17 cellular contexts compared by ENCODE assay signal in the genomic region with DNA sequence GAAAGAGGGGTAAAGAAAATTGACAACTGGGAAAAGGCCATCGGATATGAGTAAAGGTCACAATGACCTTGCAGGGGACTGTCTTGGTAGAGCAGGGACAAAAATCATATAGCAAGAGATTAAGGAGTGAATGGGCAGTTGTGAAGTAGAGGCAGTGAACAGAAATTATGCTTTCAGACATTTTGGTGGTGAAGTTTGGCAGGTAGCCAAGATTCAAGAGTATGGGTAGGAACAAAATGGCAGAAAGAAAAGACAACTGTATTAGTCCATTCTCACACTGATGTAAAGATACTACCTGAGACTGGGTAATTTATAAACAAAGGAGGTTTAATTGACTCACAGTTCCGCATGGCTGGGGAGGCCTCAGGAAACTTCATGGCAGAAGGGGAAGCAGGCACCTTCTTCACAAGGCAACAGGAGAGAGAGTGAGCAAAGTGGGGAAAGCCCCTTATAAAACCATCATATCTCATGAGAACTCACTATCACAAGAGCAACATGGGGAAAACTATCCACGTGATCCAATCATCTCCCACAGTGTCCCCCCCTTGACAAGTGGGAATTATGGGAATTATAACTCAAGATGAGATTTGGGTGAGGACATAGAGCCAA.
A peak's percentile ranks its signal among the peaks of the same experiment; 100 is the strongest.
DNase-seq lines count a peak whose midpoint lies in the region; ATAC-seq, FAIRE-seq and TF ChIP-seq lines count a peak whose summit lies in the region.
"Had no signal": no experiment of that assay in that cellular context is flagged by ENCODE, and none has a peak within 500 bp of the region (broad histone marks: within the 10 kb centered on the region; RNA-seq: fewer than 3 reads in every experiment).

No MANE protein-coding gene starts in this region.

- TF ChIP-seq CTCF in C4-2B (conservative IDR thresholded peaks at IDR 0.05), result no peak

- peak; percentile 3 for DNase-seq in DMS79 treated with DMSO at 0.1 percent for 48 hours (lab: John Stamatoyannopoulos, UW)
- DNase-seq in DMS79 (lab: John Stamatoyannopoulos, UW), result no peak
- DNase-seq in NCI-H1105 (lab: John Stamatoyannopoulos, UW), result peak; percentile 40
- peak; percentile 57 for DNase-seq in kidney tubule cell (ENCODE audit: low spot score)
- DNase-seq in HCEC 1CT, result no peak
- no peak for DNase-seq in GM12891 (ENCODE audit: insufficient read length, low spot score)
- DNase-seq: C1 segment of cervical spinal cord, GF-D8, HFFc6, MM.1S, NCI-H146, NCI-H2107, NCI-H524 treated with DMSO at 0.1 percent for 48 hours had no signal

- no peak for TF ChIP-seq POLR2A in GM12891 (IDR thresholded peaks at IDR 0.05; ENCODE audit: low read depth, low read length)

- no peak for ATAC-seq in GM18870 (IDR thresholded peaks at IDR 0.05; ENCODE audit: unreplicated experiment)
- ATAC-seq: Right ventricle myocardium inferior had no signal

- no peak for FAIRE-seq in GM12891 (lab: Jason Lieb, UNC)

- H3K27ac ChIP-seq in C4-2B, result peak overlapping the region; percentile 16; the same call in 1 of the 2 replicates
- H3K27ac ChIP-seq: HL-60 had no signal

TF ChIP-seq in GM12891, 5 proteins besides CTCF, POLR2A, EP300 and RAD21:
- TF ChIP-seq POU2F2 (IDR thresholded peaks at IDR 0.05; ENCODE audit: low read depth, low read length) (no peak), SPI1 (IDR thresholded peaks at IDR 0.05; ENCODE audit: low read depth, low read length) (no peak), POLR2AphosphoS5 (IDR thresholded peaks at IDR 0.05; ENCODE audit: low read depth, low read length) (no peak), PAX5 (IDR thresholded peaks at IDR 0.05; ENCODE audit: insufficient read depth, low read length, severe bottlenecking) (no peak), TAF1 (IDR thresholded peaks at IDR 0.05; ENCODE audit: low read depth, low read length) (no peak)

Comparison
In these comparisons a context has a peak if more than half of its experiments do, and no peak if none do; other contexts are left out.
1. DNase-seq: peak in DMS79 treated with DMSO at 0.1 percent for 48 hours (single experiment), NCI-H1105 (single experiment) and kidney tubule cell (single experiment); none in DMS79 (single experiment), HCEC 1CT (single experiment) and GM12891 (single experiment).